In genomic region chr5:1763960-1764605, GRCh38 we compare ENCODE assay signal across 17 cellular contexts. TPM values are rescaled to one million over a fixed set of nuclear protein-coding genes. Genes with fewer than 3 reads are reported as not detected.
A peak's percentile ranks its signal among the peaks of the same experiment; 100 is the strongest.
DNase-seq lines count a peak whose midpoint lies in the region; ATAC-seq and TF ChIP-seq lines count a peak whose summit lies in the region.
"Had no signal": no experiment of that assay in that cellular context is flagged by ENCODE, and none has a peak within 500 bp of the region (broad histone marks: within the 10 kb centered on the region; RNA-seq: fewer than 3 reads in every experiment).

No MANE protein-coding gene starts in this region.

- no peak overlapping the region for H3K27ac ChIP-seq in WERI-Rb-1
- no peak overlapping the region for H3K27ac ChIP-seq in osteoblast (ENCODE audit: low read depth, low read length)
- H3K27ac ChIP-seq: HL-60, KMS-11, neutrophil, testis had no signal

- H3K27me3 ChIP-seq in WERI-Rb-1 (ENCODE audit: insufficient read depth, low read depth, severe bottlenecking), result peaks cover 92% of the 10 kb centered on the region
- H3K27me3 ChIP-seq in osteoblast (ENCODE audit: insufficient read depth, low read length), result peaks cover 42% of the 10 kb centered on the region
- H3K27me3 ChIP-seq: testis had no signal

- H3K36me3 Mint-ChIP-seq in CD14-positive monocyte (no peaks in the 10 kb centered on the region), WTC11 (no peaks in the 10 kb centered on the region)
- H3K36me3 Mint-ChIP-seq: CD4-positive, CD25-positive, alpha-beta regulatory T cell had no signal

- TF ChIP-seq CTCF in AG09309 (IDR thresholded peaks at IDR 0.05; ENCODE audit: control insufficient read depth, insufficient read depth, low read depth, low read length, missing control alignments), result no peak
- TF ChIP-seq CTCF in CD14-positive monocyte (IDR thresholded peaks at IDR 0.05), result no peak
- no peak for TF ChIP-seq CTCF in WERI-Rb-1 (IDR thresholded peaks at IDR 0.05; ENCODE audit: low read depth, low read length)
- no peak for TF ChIP-seq CTCF in osteoblast (IDR thresholded peaks at IDR 0.05; ENCODE audit: extremely low read depth, low read depth, low read length)
- no peak; the same call in 1 of the 2 replicates for TF ChIP-seq CTCF in WTC11 (IDR thresholded peaks at IDR 0.05)

- H3K27ac Mint-ChIP-seq in CD14-positive monocyte (no peak overlapping the region), WTC11 (no peak overlapping the region)
- H3K27ac Mint-ChIP-seq: activated CD4-positive, alpha-beta memory T cell treated with anti-CD3 and anti-CD28 coated beads, Interleukin-2, amount 10 ng/mL, durations not matched to agents 7 days and 5 days; CD4-positive, CD25-positive, alpha-beta regulatory T cell had no signal

- H3K36me3 ChIP-seq in WERI-Rb-1 (no peaks in the 10 kb centered on the region), osteoblast (ENCODE audit: insufficient read depth, low read length) (no peaks in the 10 kb centered on the region)
- H3K36me3 ChIP-seq: neutrophil had no signal

- H2AFZ ChIP-seq in osteoblast (ENCODE audit: low read length), result peak overlapping the region; percentile 72

- no peaks in the 10 kb centered on the region for H4K20me1 ChIP-seq in osteoblast (ENCODE audit: insufficient read depth, low read length)

- no peak for ATAC-seq in HG02981 (IDR thresholded peaks at IDR 0.05; ENCODE audit: unreplicated experiment)
- no peak for ATAC-seq in WTC11
- ATAC-seq in HG03097 (IDR thresholded peaks at IDR 0.05; ENCODE audit: low FRiP score, unreplicated experiment), result no peak

- H3K4me1 Mint-ChIP-seq in CD14-positive monocyte (no peaks in the 10 kb centered on the region), WTC11 (peaks cover 11% of the 10 kb centered on the region)

- intact Hi-C loops in CD14-positive monocyte (cut with micrococcal nuclease), result loop anchor here in 1 of 2 donors (10.0 kb wide), 1 partner anchor 271 kb away; no protein-coding TSS in a partner anchor

- H3K27me3 Mint-ChIP-seq in CD14-positive monocyte (ENCODE audit: low read depth in 3 of 3) (peaks cover 5 to 20% (median 13%) of the 10 kb centered on the region in 3 donors), WTC11 (ENCODE audit: low read depth) (no peaks in the 10 kb centered on the region; the same call in 1 of the 2 replicates)

- no peaks in the 10 kb centered on the region for H3K4me1 ChIP-seq in osteoblast (ENCODE audit: insufficient read depth, low read length)
- H3K4me1 ChIP-seq: testis had no signal

- H3K4me2 ChIP-seq in osteoblast (ENCODE audit: insufficient read depth, low read length), result peak overlapping the region; percentile 18
- H3K4me2 ChIP-seq: KMS-11 had no signal

- no peaks in the 10 kb centered on the region for H3K79me2 ChIP-seq in osteoblast (ENCODE audit: insufficient read depth, low read length)

- DNase-seq in AG09309 (ENCODE audit: low read depth), result no peak
- DNase-seq in CD14-positive monocyte (ENCODE audit: low spot score), result peak; percentile 29
- peak; percentile 6 for DNase-seq in WERI-Rb-1
- peak; percentile 78 for DNase-seq in osteoblast (ENCODE audit: insufficient read length, low spot score, missing footprints)
- no peak for DNase-seq in WTC11 (ENCODE audit: low spot score)
- DNase-seq: activated naive CD4-positive, alpha-beta T cell; cortex of kidney; NCI-H1092; NCI-H2107 had no signal

- H3K9me3 ChIP-seq in WERI-Rb-1 (ENCODE audit: severe bottlenecking) (peaks cover 8% of the 10 kb centered on the region), osteoblast (ENCODE audit: low read depth, low read length) (no peaks in the 10 kb centered on the region)
- H3K9me3 ChIP-seq: neutrophil, testis had no signal

- CTCF ChIA-PET in WTC11 (lab: Charles Lee), result interaction anchor here (0.6 to 2.6 kb wide), 31 partner anchors 8 to 406 kb away, joined by 3 to 19 read pairs (median 4); partner anchors contain the start of gene NDUFS6

- POLR2A ChIA-PET in WTC11 (lab: Charles Lee), result no interaction called here

- H3K4me3 Mint-ChIP-seq in CD14-positive monocyte (peak overlapping the region in 1 of 2 donors; percentile 35), WTC11 (no peak overlapping the region)
- H3K4me3 Mint-ChIP-seq: activated CD4-positive, alpha-beta memory T cell treated with anti-CD3 and anti-CD28 coated beads, Interleukin-2, amount 10 ng/mL, durations not matched to agents 7 days and 5 days; CD4-positive, CD25-positive, alpha-beta regulatory T cell had no signal

- H3K4me3 ChIP-seq in AG09309 (ENCODE audit: control insufficient read depth, low read depth, low read length) (peak overlapping the region; percentile 3), WERI-Rb-1 (ENCODE audit: low read depth, low read length) (no peak overlapping the region), osteoblast (ENCODE audit: insufficient read depth, low read length) (no peak overlapping the region)
- H3K4me3 ChIP-seq: testis had no signal

- peaks cover 0 to 3% (median 0%) of the 10 kb centered on the region in 7 donors for H3K9me3 Mint-ChIP-seq in CD14-positive monocyte
- H3K9me3 Mint-ChIP-seq in WTC11, result no peaks in the 10 kb centered on the region
- H3K9me3 Mint-ChIP-seq: activated CD4-positive, alpha-beta memory T cell treated with anti-CD3 and anti-CD28 coated beads, Interleukin-2, amount 10 ng/mL, durations not matched to agents 7 days and 5 days; CD4-positive, CD25-positive, alpha-beta regulatory T cell had no signal

TF ChIP-seq in WTC11, 78 proteins besides CTCF, POLR2A, EP300 and RAD21 (continues in another document):
- no peak for TF ChIP-seq GRHL2 (CRISPR knock-in tag; IDR thresholded peaks at IDR 0.05; ENCODE audit: insufficient replicate concordance, severe bottlenecking)
- TF ChIP-seq, protein P1, sequence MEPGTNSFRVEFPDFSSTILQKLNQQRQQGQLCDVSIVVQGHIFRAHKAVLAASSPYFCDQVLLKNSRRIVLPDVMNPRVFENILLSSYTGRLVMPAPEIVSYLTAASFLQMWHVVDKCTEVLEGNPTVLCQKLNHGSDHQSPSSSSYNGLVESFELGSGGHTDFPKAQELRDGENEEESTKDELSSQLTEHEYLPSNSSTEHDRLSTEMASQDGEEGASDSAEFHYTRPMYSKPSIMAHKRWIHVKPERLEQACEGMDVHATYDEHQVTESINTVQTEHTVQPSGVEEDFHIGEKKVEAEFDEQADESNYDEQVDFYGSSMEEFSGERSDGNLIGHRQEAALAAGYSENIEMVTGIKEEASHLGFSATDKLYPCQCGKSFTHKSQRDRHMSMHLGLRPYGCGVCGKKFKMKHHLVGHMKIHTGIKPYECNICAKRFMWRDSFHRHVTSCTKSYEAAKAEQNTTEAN (CRISPR knock-in tag; IDR thresholded peaks at IDR 0.05), result no peak
- TF ChIP-seq, protein P2, sequence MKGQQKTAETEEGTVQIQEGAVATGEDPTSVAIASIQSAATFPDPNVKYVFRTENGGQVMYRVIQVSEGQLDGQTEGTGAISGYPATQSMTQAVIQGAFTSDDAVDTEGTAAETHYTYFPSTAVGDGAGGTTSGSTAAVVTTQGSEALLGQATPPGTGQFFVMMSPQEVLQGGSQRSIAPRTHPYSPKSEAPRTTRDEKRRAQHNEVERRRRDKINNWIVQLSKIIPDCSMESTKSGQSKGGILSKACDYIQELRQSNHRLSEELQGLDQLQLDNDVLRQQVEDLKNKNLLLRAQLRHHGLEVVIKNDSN (CRISPR knock-in tag; IDR thresholded peaks at IDR 0.05), result no peak
- no peak for TF ChIP-seq GTF2I (CRISPR knock-in tag; conservative IDR thresholded peaks at IDR 0.05)
- TF ChIP-seq ZNF138 (CRISPR knock-in tag; conservative IDR thresholded peaks at IDR 0.05), result no peak
- no peak for TF ChIP-seq STAT6 (CRISPR knock-in tag; conservative IDR thresholded peaks at IDR 0.05; ENCODE audit: low read depth)
- TF ChIP-seq FOXP1 (CRISPR knock-in tag; IDR thresholded peaks at IDR 0.05; ENCODE audit: borderline replicate concordance), result no peak
- no peak for TF ChIP-seq SOX15 (CRISPR knock-in tag; IDR thresholded peaks at IDR 0.05)
- no peak for TF ChIP-seq TEAD1 (CRISPR knock-in tag; IDR thresholded peaks at IDR 0.05)
- TF ChIP-seq, protein P3, sequence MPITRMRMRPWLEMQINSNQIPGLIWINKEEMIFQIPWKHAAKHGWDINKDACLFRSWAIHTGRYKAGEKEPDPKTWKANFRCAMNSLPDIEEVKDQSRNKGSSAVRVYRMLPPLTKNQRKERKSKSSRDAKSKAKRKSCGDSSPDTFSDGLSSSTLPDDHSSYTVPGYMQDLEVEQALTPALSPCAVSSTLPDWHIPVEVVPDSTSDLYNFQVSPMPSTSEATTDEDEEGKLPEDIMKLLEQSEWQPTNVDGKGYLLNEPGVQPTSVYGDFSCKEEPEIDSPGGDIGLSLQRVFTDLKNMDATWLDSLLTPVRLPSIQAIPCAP (CRISPR knock-in tag; IDR thresholded peaks at IDR 0.05), result no peak
- TF ChIP-seq RELA (CRISPR knock-in tag; IDR thresholded peaks at IDR 0.05; ENCODE audit: borderline replicate concordance), result no peak
- TF ChIP-seq ELF4 (CRISPR knock-in tag; IDR thresholded peaks at IDR 0.05; ENCODE audit: low read depth), result no peak
- TF ChIP-seq RORB (CRISPR knock-in tag; IDR thresholded peaks at IDR 0.05), result no peak
- no peak for TF ChIP-seq FOXK1 (CRISPR knock-in tag; IDR thresholded peaks at IDR 0.05)

RNA-seq across cellular contexts. Expression of gene MRPL36, which starts 35.6 kb away (rescaled TPM):
- polyA plus RNA-seq in CD14-positive monocyte, result 10 to 100 TPM; 65.9 to 81.7 TPM
- 35.1 and 35.7 TPM in 2 replicates for total RNA-seq in osteoblast
- 52.8 to 61.2 TPM (median 55.9 TPM) in 3 replicates for total RNA-seq in WTC11 (2021)

RNA-seq across cellular contexts. Expression of gene NDUFS6, which starts 37.1 kb away (rescaled TPM):
- polyA plus RNA-seq in CD14-positive monocyte, result 10 to 100 TPM; 62.2 to 62.3 TPM
- total RNA-seq in osteoblast, result 19.2 and 23.9 TPM in 2 replicates
- total RNA-seq in WTC11 (2021), result 75.8 to 84.3 TPM (median 77.4 TPM) in 3 replicates

Comparison
In these comparisons a context has a peak if more than half of its experiments do, and no peak if none do; other contexts are left out.
1. DNase-seq: peak in CD14-positive monocyte (single experiment), WERI-Rb-1 (single experiment) and osteoblast (single experiment); none in AG09309 (single experiment) and WTC11 (single experiment).